In the genomic region with DNA sequence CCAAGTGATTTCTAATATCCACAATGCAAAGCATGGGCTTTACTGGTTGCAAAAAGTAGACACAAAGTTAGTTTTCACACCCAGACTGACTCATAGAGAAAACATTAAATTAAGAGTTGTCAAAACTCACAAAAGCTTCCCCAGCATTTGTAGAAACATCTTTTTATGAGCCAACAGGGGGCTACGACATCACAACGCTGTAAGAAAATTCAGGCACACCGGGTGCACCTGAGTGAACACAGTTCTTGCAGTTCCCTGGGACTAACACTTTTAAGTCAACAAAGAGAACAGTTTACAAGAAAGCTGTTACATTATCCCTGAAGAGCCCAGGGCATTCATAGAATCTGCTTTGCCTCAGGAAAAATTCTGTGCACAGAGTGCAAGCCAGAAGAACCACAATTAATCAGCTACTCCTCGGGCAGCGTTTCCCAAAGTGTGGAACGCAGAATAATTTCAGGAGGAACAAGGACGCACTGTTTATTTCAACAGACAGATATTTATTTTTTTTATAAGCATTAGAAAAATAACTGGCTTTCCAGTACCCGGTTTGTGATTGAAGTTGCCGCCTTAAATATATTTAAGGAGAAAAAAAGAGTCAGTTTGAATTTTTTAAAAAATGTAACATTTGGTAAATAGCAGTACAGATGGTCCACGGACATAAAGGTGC, we compare ENCODE assay signal across 1 cellular context.
TF ChIP-seq lines count a peak whose summit lies in the region.

No MANE protein-coding gene starts in this region.

TF ChIP-seq in GM12878, 131 proteins besides CTCF, POLR2A, EP300 and RAD21 (continued from another document):
- TF ChIP-seq, protein P1, sequence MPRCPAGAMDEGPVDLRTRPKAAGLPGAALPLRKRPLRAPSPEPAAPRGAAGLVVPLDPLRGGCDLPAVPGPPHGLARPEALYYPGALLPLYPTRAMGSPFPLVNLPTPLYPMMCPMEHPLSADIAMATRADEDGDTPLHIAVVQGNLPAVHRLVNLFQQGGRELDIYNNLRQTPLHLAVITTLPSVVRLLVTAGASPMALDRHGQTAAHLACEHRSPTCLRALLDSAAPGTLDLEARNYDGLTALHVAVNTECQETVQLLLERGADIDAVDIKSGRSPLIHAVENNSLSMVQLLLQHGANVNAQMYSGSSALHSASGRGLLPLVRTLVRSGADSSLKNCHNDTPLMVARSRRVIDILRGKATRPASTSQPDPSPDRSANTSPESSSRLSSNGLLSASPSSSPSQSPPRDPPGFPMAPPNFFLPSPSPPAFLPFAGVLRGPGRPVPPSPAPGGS (IDR thresholded peaks at IDR 0.05; ENCODE audit: borderline replicate concordance, insufficient read depth, low read depth, low read length, poor library complexity, severe bottlenecking) = no peak
